Comparison of ENCODE assay signal across 17 cellular contexts in the genomic region with DNA sequence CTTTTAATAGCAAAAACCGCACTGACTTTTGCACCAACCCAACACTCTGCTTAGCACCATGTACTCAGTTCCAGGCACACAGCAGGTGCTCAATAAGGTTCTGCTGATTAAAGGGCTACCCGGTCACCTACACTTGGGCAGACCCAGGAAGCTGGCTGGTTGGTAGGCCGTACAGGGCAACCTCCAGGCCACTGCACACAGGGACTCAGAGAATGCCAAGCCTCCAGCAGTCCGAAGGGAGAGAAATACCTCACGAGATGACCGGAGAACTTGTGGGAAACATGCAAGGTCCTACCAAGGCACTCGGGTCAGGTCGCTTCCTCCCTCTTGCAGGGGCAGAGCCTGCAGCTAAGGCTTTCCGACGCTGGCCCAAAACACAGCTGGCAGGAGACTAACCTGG.
"Had no signal": no experiment of that assay in that cellular context is flagged by ENCODE, and none has a peak within 500 bp of the region (broad histone marks: within the 10 kb centered on the region; RNA-seq: fewer than 3 reads in every experiment).

No MANE protein-coding gene starts in this region.

- DNase-seq: effector memory CD8-positive, alpha-beta T cell; glutamatergic neuron; kidney; left colon; mammary epithelial cell; mucosa of descending colon; naive thymus-derived CD8-positive, alpha-beta T cell; stimulated activated CD4-positive, alpha-beta T cell treated with anti-CD3 and anti-CD28 coated beads, Interleukin-4, amount 100 ng/mL, for 1 hour; stimulated activated CD8-positive, alpha-beta memory T cell treated with anti-CD3 and anti-CD28 coated beads, Interleukin-4, amount 100 ng/mL, for 48 hours; transverse colon had no signal

- H3K27ac ChIP-seq: epithelial cell of prostate, hepatocyte, neutrophil, thoracic aorta had no signal

- H3K9me3 ChIP-seq: esophagus muscularis mucosa, gastroesophageal sphincter, mucosa of descending colon, neutrophil, thoracic aorta, transverse colon had no signal

- H3K36me3 ChIP-seq: esophagus muscularis mucosa, gastroesophageal sphincter, neutrophil, thoracic aorta, transverse colon had no signal

- H3K4me3 ChIP-seq: esophagus muscularis mucosa, gastroesophageal sphincter, hepatocyte, mucosa of descending colon, thoracic aorta, transverse colon had no signal

- H3K27me3 ChIP-seq: esophagus muscularis mucosa, gastroesophageal sphincter, hepatocyte, transverse colon had no signal

- ATAC-seq: effector memory CD8-positive, alpha-beta T cell; gastroesophageal sphincter; left colon; mucosa of descending colon; naive thymus-derived CD8-positive, alpha-beta T cell; stimulated activated effector memory CD8-positive, alpha-beta T cell treated with anti-CD3 and anti-CD28 coated beads, Interleukin-12 subunit alpha, Interleukin-12 subunit beta, amount 100 ng/mL, for 72 hours had no signal

- H2AFZ ChIP-seq: hepatocyte had no signal

- H3K4me2 ChIP-seq: hepatocyte had no signal

- FAIRE-seq: kidney had no signal
